In genomic region chr22:29268511-29269229, GRCh38 we compare ENCODE assay signal across 9 cellular contexts. TPM values are rescaled to one million over a fixed set of nuclear protein-coding genes. Genes with fewer than 3 reads are reported as not detected.
DNase-seq lines count a peak whose midpoint lies in the region; ATAC-seq and TF ChIP-seq lines count a peak whose summit lies in the region.
"Had no signal": no experiment of that assay in that cellular context is flagged by ENCODE, and none has a peak within 500 bp of the region (broad histone marks: within the 10 kb centered on the region; RNA-seq: fewer than 3 reads in every experiment).

No MANE protein-coding gene starts in this region.

- H3K36me3 ChIP-seq in BJ (ENCODE audit: control insufficient read depth, insufficient read depth, low read length) (peaks cover 12% of the 10 kb centered on the region), smooth muscle cell (ENCODE audit: low read depth) (peaks cover under 1% of the 10 kb centered on the region)

- WGBS in smooth muscle cell (ENCODE audit: low lambda C conversion rate) = under 1% methylated on average over 49 of the region's 51 CpGs

- peak overlapping the region; percentile 99 for H3K27ac ChIP-seq in smooth muscle cell (ENCODE audit: low read depth)

- CTCF ChIA-PET in BJ (lab: Yijun Ruan, JAX) = interaction anchor here (2.2 kb wide), 1 partner anchor 23 kb away, joined by 8 read pairs; no protein-coding TSS in a partner anchor

- no peak overlapping the region for H2AFZ ChIP-seq in smooth muscle cell (ENCODE audit: low read depth)

- ATAC-seq in GM19395 (IDR thresholded peaks at IDR 0.05; ENCODE audit: unreplicated experiment) = peak; percentile 25

- H3K4me1 Mint-ChIP-seq in T-helper 1 cell treated with Interleukin-12 subunit alpha and Interleukin-12 subunit beta and Interleukin-4 antibody, amounts not matched to agents 30 μg/mL and 1 μg/mL, for 36 hours (ENCODE audit: low read depth) = peaks cover 44% of the 10 kb centered on the region

- H3K27me3 ChIP-seq in BJ (ENCODE audit: control insufficient read depth, insufficient read depth, low read length) (no peaks in the 10 kb centered on the region), smooth muscle cell (ENCODE audit: low read depth) (no peaks in the 10 kb centered on the region)

- peaks cover 3% of the 10 kb centered on the region for H3K27me3 Mint-ChIP-seq in T-helper 1 cell treated with Interleukin-12 subunit alpha and Interleukin-12 subunit beta and Interleukin-4 antibody, amounts not matched to agents 30 μg/mL and 1 μg/mL, for 36 hours (ENCODE audit: low read depth)

- H4K20me1 ChIP-seq in smooth muscle cell (ENCODE audit: low read depth) = peaks cover 51% of the 10 kb centered on the region

- DNase-seq in BJ (ENCODE audit: low read depth) (no peak), HK-2 (ENCODE audit: unreplicated experiment) (peak; percentile 48), cardiac fibroblast (ENCODE audit: low read depth in 2 of 2) (peak; percentile 65 to 86), inferior parietal cortex (ENCODE audit: extremely low spot score) (peak; percentile 34), smooth muscle cell (lab: John Stamatoyannopoulos, UW; ENCODE audit: unreplicated experiment) (peak; percentile 79), foreskin melanocyte (no peak)

- TF ChIP-seq CTCF in BJ (IDR thresholded peaks at IDR 0.05; ENCODE audit: insufficient read depth, low read depth, low read length) = no peak
- no peak for TF ChIP-seq CTCF in cardiac fibroblast (IDR thresholded peaks at IDR 0.05; ENCODE audit: low read depth, low read length)
- TF ChIP-seq CTCF in smooth muscle cell (IDR thresholded peaks at IDR 0.05; ENCODE audit: borderline replicate concordance, insufficient read depth, poor library complexity, severe bottlenecking) = no peak

- H3K9ac ChIP-seq in smooth muscle cell (ENCODE audit: low read depth) = peak overlapping the region; percentile 100

- H3K36me3 Mint-ChIP-seq in T-helper 1 cell treated with Interleukin-12 subunit alpha and Interleukin-12 subunit beta and Interleukin-4 antibody, amounts not matched to agents 30 μg/mL and 1 μg/mL, for 36 hours (ENCODE audit: low read depth) = peaks cover 40% of the 10 kb centered on the region

- POLR2A ChIA-PET in BJ (lab: Charles Lee) = no interaction called here

- H3K9me3 ChIP-seq in smooth muscle cell (replicated peaks; ENCODE audit: low read depth) = no peaks in the 10 kb centered on the region

- H3K4me2 ChIP-seq in smooth muscle cell = peak overlapping the region; percentile 99

- no peaks in the 10 kb centered on the region for H3K9me3 Mint-ChIP-seq in T-helper 1 cell treated with Interleukin-12 subunit alpha and Interleukin-12 subunit beta and Interleukin-4 antibody, amounts not matched to agents 30 μg/mL and 1 μg/mL, for 36 hours

- H3K27ac Mint-ChIP-seq in T-helper 1 cell treated with Interleukin-12 subunit alpha and Interleukin-12 subunit beta and Interleukin-4 antibody, amounts not matched to agents 30 μg/mL and 1 μg/mL, for 36 hours = peak overlapping the region; percentile 95

- H3K4me3 ChIP-seq in BJ (ENCODE audit: low read depth, low read length) = peak overlapping the region; percentile 88
- peak overlapping the region; percentile 84 to 88 for H3K4me3 ChIP-seq in cardiac fibroblast (replicated peaks in 1 of 2; ENCODE audit: low read depth in 2 of 2, low read length in 2 of 2)
- H3K4me3 ChIP-seq in smooth muscle cell = peak overlapping the region; percentile 83

- peaks cover 11% of the 10 kb centered on the region for H3F3A ChIP-seq in smooth muscle cell (ENCODE audit: low read depth)

- peaks cover 69% of the 10 kb centered on the region for H3K79me2 ChIP-seq in smooth muscle cell (ENCODE audit: low read depth)

- H3K4me1 ChIP-seq in smooth muscle cell (ENCODE audit: low read depth) = peaks cover 43% of the 10 kb centered on the region

- peak overlapping the region; percentile 92 for H3K4me3 Mint-ChIP-seq in T-helper 1 cell treated with Interleukin-12 subunit alpha and Interleukin-12 subunit beta and Interleukin-4 antibody, amounts not matched to agents 30 μg/mL and 1 μg/mL, for 36 hours

RNA-seq across cellular contexts. Expression of gene EWSR1, which starts 0.6 kb away (rescaled TPM):
- 134 and 206 TPM in 2 replicates for polyA plus RNA-seq in BJ (2011; rRNA removed)
- polyA minus RNA-seq in BJ (2011; rRNA and poly(A)+ RNA removed) = 127 and 216 TPM in 2 replicates
- total RNA-seq in smooth muscle cell = 146 and 197 TPM in 2 replicates
- polyA plus RNA-seq in smooth muscle cell = 164 and 226 TPM in 2 replicates

RNA-seq across cellular contexts. Expression of gene RHBDD3, which starts 0.9 kb away (rescaled TPM):
- polyA plus RNA-seq in BJ (2011; rRNA removed) = 9.1 and 15.6 TPM in 2 replicates
- 3.4 and 6.6 TPM in 2 replicates for polyA minus RNA-seq in BJ (2011; rRNA and poly(A)+ RNA removed)
- total RNA-seq in smooth muscle cell = 11.7 and 16.5 TPM in 2 replicates
- polyA plus RNA-seq in smooth muscle cell = 39.1 and 40.2 TPM in 2 replicates

RNA-seq across cellular contexts. Expression of gene GAS2L1, which starts 37.8 kb away (rescaled TPM):
- polyA plus RNA-seq in BJ (2011; rRNA removed) (12.4 and 17.0 TPM in 2 replicates), smooth muscle cell (31.7 and 35.8 TPM in 2 replicates)
- polyA minus RNA-seq in BJ (2011; rRNA and poly(A)+ RNA removed) = 7.4 and 9.1 TPM in 2 replicates
- total RNA-seq in smooth muscle cell = 7.8 TPM in 2 replicates

RNA-seq across cellular contexts. Expression of gene RASL10A, which starts 46.8 kb away (rescaled TPM):
- polyA plus RNA-seq in BJ (2011; rRNA removed) (0.16 TPM in 1 of 2 replicates, not detected in the other), smooth muscle cell (not detected in 2 replicates)
- not detected in 2 replicates for polyA minus RNA-seq in BJ (2011; rRNA and poly(A)+ RNA removed)
- total RNA-seq in smooth muscle cell = not detected in 2 replicates
- total RNA-seq: NCI-H460 had no signal

Comparison
In these comparisons a context has a peak if more than half of its experiments do, and no peak if none do; other contexts are left out.
1. DNase-seq: peak in HK-2 (single experiment), cardiac fibroblast (2 of 2), inferior parietal cortex (single experiment) and smooth muscle cell (single experiment); none in BJ (single experiment) and foreskin melanocyte (single experiment).
2. Peak in every context shown above with its lines, with median percentiles within 50 percentile points of each other: H3K4me3 ChIP-seq.